17 cellular contexts compared by ENCODE assay signal in the genomic region with DNA sequence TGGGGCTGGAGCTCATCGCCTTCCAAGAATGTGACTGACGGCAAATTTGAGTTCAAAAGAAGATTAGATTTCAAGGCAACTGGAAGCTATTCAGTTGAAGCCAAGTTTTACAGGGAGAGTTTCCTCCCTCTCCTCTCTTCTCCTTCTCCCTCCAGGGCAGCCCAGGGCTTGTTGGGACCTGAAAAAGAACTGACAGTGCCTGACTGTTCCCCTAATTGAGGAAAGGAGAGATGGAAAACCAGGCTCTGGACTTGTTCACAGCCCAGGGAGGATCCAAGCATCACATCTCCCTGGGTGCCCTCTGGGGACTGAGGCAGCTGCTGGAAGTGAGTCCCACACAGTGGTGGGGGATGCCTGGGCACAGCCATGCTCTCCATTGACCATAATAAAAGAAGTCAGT.
"Had no signal": no experiment of that assay in that cellular context is flagged by ENCODE, and none has a peak within 500 bp of the region (broad histone marks: within the 10 kb centered on the region; RNA-seq: fewer than 3 reads in every experiment).

No MANE protein-coding gene starts in this region.

- H3K27me3 ChIP-seq: breast epithelium had no signal

- H3K4me3 ChIP-seq: breast epithelium, dorsolateral prefrontal cortex, gastroesophageal sphincter, stomach, thoracic aorta had no signal

- H3K4me3 Mint-ChIP-seq: activated CD4-positive, alpha-beta memory T cell treated with anti-CD3 and anti-CD28 coated beads for 36 hours; activated naive CD8-positive, alpha-beta T cell; activated T-cell treated with anti-CD3 and anti-CD28 coated beads, Interleukin-2, amount 50 U/mL, for 4 hours; nephron progenitor cell had no signal

- FAIRE-seq: endometrium, kidney had no signal

- ATAC-seq: activated T-cell treated with anti-CD3 and anti-CD28 coated beads, Interleukin-2, amount 50 U/mL, for 4 hours; gastroesophageal sphincter; left ventricle myocardium superior had no signal

- H3K36me3 Mint-ChIP-seq: activated CD4-positive, alpha-beta memory T cell treated with anti-CD3 and anti-CD28 coated beads for 36 hours; activated naive CD8-positive, alpha-beta T cell had no signal

- H3K36me3 ChIP-seq: breast epithelium, gastroesophageal sphincter, stomach, thoracic aorta had no signal

- H3K27ac Mint-ChIP-seq: activated CD4-positive, alpha-beta memory T cell treated with anti-CD3 and anti-CD28 coated beads for 36 hours; activated naive CD8-positive, alpha-beta T cell; nephron progenitor cell had no signal

- H3K9me3 Mint-ChIP-seq: activated CD4-positive, alpha-beta memory T cell treated with anti-CD3 and anti-CD28 coated beads for 36 hours; activated T-cell treated with anti-CD3 and anti-CD28 coated beads, Interleukin-2, amount 50 U/mL, for 4 hours; nephron progenitor cell had no signal

- DNase-seq: activated CD4-positive, alpha-beta memory T cell treated with anti-CD3 and anti-CD28 coated beads for 36 hours; activated CD4-positive, alpha-beta T cell treated with anti-CD3 and anti-CD28 coated beads for 1 hour; activated effector memory CD4-positive, alpha-beta T cell treated with anti-CD3 and anti-CD28 coated beads, Interleukin-2, amount 50 U/mL, for 16 hours; activated T-cell treated with anti-CD3 and anti-CD28 coated beads, Interleukin-2, amount 50 U/mL, for 4 hours; amygdala; dorsolateral prefrontal cortex; kidney; left ventricle myocardium superior; nephron progenitor cell; stimulated activated CD4-positive, alpha-beta T cell treated with anti-CD3 and anti-CD28 coated beads, Interleukin-15, amount 100 ng/mL, for 24 hours; stimulated activated CD4-positive, alpha-beta T cell treated with anti-CD3 and anti-CD28 coated beads, Interleukin-4, amount 100 ng/mL, for 24 hours; stomach had no signal
